In genomic region chr7:129898502-129899160, GRCh38 we compare ENCODE assay signal across 26 cellular contexts. TPM values are rescaled to one million over a fixed set of nuclear protein-coding genes. Genes with fewer than 3 reads are reported as not detected.
DNase-seq lines count a peak whose midpoint lies in the region; ATAC-seq and TF ChIP-seq lines count a peak whose summit lies in the region.
"Had no signal": no experiment of that assay in that cellular context is flagged by ENCODE, and none has a peak within 500 bp of the region (broad histone marks: within the 10 kb centered on the region; RNA-seq: fewer than 3 reads in every experiment).

No MANE protein-coding gene starts in this region.

- H3K27ac ChIP-seq in heart left ventricle (peak overlapping the region in 6 of 12 donors; percentile 1 to 30 (median 12)), right atrium auricular region (no peak overlapping the region)
- H3K27ac ChIP-seq: GM23248, left lung, right lobe of liver, vagina had no signal

- H3K36me3 ChIP-seq in heart left ventricle = peaks cover 0 to 36% (median 19%) of the 10 kb centered on the region in 9 donors
- H3K36me3 ChIP-seq in right atrium auricular region = no peaks in the 10 kb centered on the region
- H3K36me3 ChIP-seq: vagina had no signal

- H3K27me3 ChIP-seq in heart left ventricle = no peaks in the 10 kb centered on the region
- H3K27me3 ChIP-seq in right atrium auricular region = no peaks in the 10 kb centered on the region
- H3K27me3 ChIP-seq: left lung, MG63, right lobe of liver, vagina had no signal

- DNase-seq in heart left ventricle (no peak), right atrium auricular region (ENCODE audit: low spot score) (no peak), memory B cell (ENCODE audit: low spot score in 2 of 2) (no peak), cortex of kidney (lab: John Stamatoyannopoulos, UW) (no peak), midbrain (lab: John Stamatoyannopoulos, UW) (no peak), germinal center (ENCODE audit: low spot score) (no peak)
- DNase-seq: activated CD4-positive, alpha-beta T cell treated with anti-CD3 and anti-CD28 coated beads, Interleukin-2, amount 50 U/mL, for 4 hours; activated gamma-delta T cell treated with Interleukin-2 at 50 U/mL for 16 hours; amniotic stem cell; central memory CD4-positive, alpha-beta T cell; GM23248; left lung; MG63; NCI-H1436 treated with DMSO at 0.1 percent for 48 hours; NCI-H2171 treated with DMSO at 0.1 percent for 48 hours; NCI-H774; occipital lobe; right lobe of liver; SIG-M5; substantia nigra had no signal

- H3K4me3 Mint-ChIP-seq in activated T-helper 17 cell treated with anti-CD3 and anti-CD28 coated beads, Interleukin-2, amount 50 U/mL, for 72 hours = no peak overlapping the region
- no peak overlapping the region for H3K4me3 Mint-ChIP-seq in memory B cell
- H3K4me3 Mint-ChIP-seq: CD14-positive monocyte; IgD-negative memory B cell; T-helper 1 cell treated with Interleukin-12 subunit alpha and Interleukin-12 subunit beta and Interleukin-4 antibody, amounts not matched to agents 30 μg/mL and 1 μg/mL, for 36 hours had no signal

- H3K4me1 ChIP-seq in heart left ventricle (peaks cover 0 to 46% (median 33%) of the 10 kb centered on the region in 12 donors), right atrium auricular region (peaks cover 0 to 32% of the 10 kb centered on the region in 2 donors)
- H3K4me1 ChIP-seq: right lobe of liver had no signal

- H3K4me3 ChIP-seq in heart left ventricle (no peak overlapping the region), right atrium auricular region (no peak overlapping the region)
- H3K4me3 ChIP-seq: GM23248, left lung, MG63, right lobe of liver, vagina had no signal

- TF ChIP-seq CTCF in heart left ventricle (IDR thresholded peaks at IDR 0.05) (no peak), right atrium auricular region (IDR thresholded peaks at IDR 0.05) (no peak)

- H3K27ac Mint-ChIP-seq in activated T-helper 17 cell treated with anti-CD3 and anti-CD28 coated beads, Interleukin-2, amount 50 U/mL, for 72 hours = peak overlapping the region; percentile 51
- peak overlapping the region; percentile 45 for H3K27ac Mint-ChIP-seq in memory B cell
- H3K27ac Mint-ChIP-seq: CD14-positive monocyte; T-helper 1 cell treated with Interleukin-12 subunit alpha and Interleukin-12 subunit beta and Interleukin-4 antibody, amounts not matched to agents 30 μg/mL and 1 μg/mL, for 36 hours had no signal

- H3K4me1 Mint-ChIP-seq in activated T-helper 17 cell treated with anti-CD3 and anti-CD28 coated beads, Interleukin-2, amount 50 U/mL, for 72 hours = peaks cover 20% of the 10 kb centered on the region
- peaks cover 29% of the 10 kb centered on the region for H3K4me1 Mint-ChIP-seq in memory B cell

- whole genome bisulfite sequencing in heart left ventricle, 4 donors = 49 to 56% (median 54%) methylated on average over 5 of the region's 5 CpGs

- ATAC-seq in heart left ventricle (peak in 3 of 4 donors; percentile 27 to 42 (median 40)), memory B cell (ENCODE audit: low read depth) (no peak)
- ATAC-seq in activated T-helper 17 cell treated with anti-CD3 and anti-CD28 coated beads, Interleukin-2, amount 50 U/mL, for 72 hours (replicated peaks) = no peak
- ATAC-seq in activated CD4-positive, CD25-positive, alpha-beta regulatory T cell treated with anti-CD3 and anti-CD28 coated beads, Interleukin-2, amount 50 U/mL, for 24 hours = no peak
- ATAC-seq: left lung had no signal

- H3K9me3 ChIP-seq in heart left ventricle = no peaks in the 10 kb centered on the region
- no peaks in the 10 kb centered on the region for H3K9me3 ChIP-seq in right atrium auricular region
- H3K9me3 ChIP-seq: left lung, MG63, right lobe of liver, vagina had no signal

- H3K27me3 Mint-ChIP-seq in activated T-helper 17 cell treated with anti-CD3 and anti-CD28 coated beads, Interleukin-2, amount 50 U/mL, for 72 hours = no peaks in the 10 kb centered on the region
- H3K27me3 Mint-ChIP-seq in memory B cell = no peaks in the 10 kb centered on the region
- H3K27me3 Mint-ChIP-seq: IgD-negative memory B cell had no signal

- H3K9me3 Mint-ChIP-seq in activated T-helper 17 cell treated with anti-CD3 and anti-CD28 coated beads, Interleukin-2, amount 50 U/mL, for 72 hours = no peaks in the 10 kb centered on the region
- H3K9me3 Mint-ChIP-seq in memory B cell = no peaks in the 10 kb centered on the region
- H3K9me3 Mint-ChIP-seq: IgD-negative memory B cell; T-helper 1 cell treated with Interleukin-12 subunit alpha and Interleukin-12 subunit beta and Interleukin-4 antibody, amounts not matched to agents 30 μg/mL and 1 μg/mL, for 36 hours had no signal

- TF ChIP-seq POLR2A in heart left ventricle (IDR thresholded peaks at IDR 0.05) = no peak

- intact Hi-C loops in heart left ventricle (cut with DNase I) = no loop called here

- peaks cover 22% of the 10 kb centered on the region for H3K36me3 Mint-ChIP-seq in activated T-helper 17 cell treated with anti-CD3 and anti-CD28 coated beads, Interleukin-2, amount 50 U/mL, for 72 hours (ENCODE audit: low read depth)
- H3K36me3 Mint-ChIP-seq in memory B cell = peaks cover 9% of the 10 kb centered on the region

RNA-seq across cellular contexts. Expression of gene UBE2H, which starts 54.1 kb away (rescaled TPM):
- 100 to 1,000 TPM in 7 of 9 donors, 10 to 100 TPM in 2; 92.8 to 219 (median 130) TPM for total RNA-seq in heart left ventricle
- polyA plus RNA-seq in heart left ventricle = 10 to 100 TPM; 46.5 to 56.4 TPM
- 10 to 100 TPM; 72.6 to 81.8 TPM for total RNA-seq in right atrium auricular region
- 10 to 100 TPM; 27.8 to 54.0 TPM for total RNA-seq in activated T-helper 17 cell treated with anti-CD3 and anti-CD28 coated beads, Interleukin-2, amount 50 U/mL, for 72 hours

Comparison
In these comparisons a context has a peak if more than half of its experiments do, and no peak if none do; other contexts are left out.
1. ATAC-seq: peak in heart left ventricle (3 of 4); none in activated T-helper 17 cell treated with anti-CD3 and anti-CD28 coated beads, Interleukin-2, amount 50 U/mL, for 72 hours (single experiment), memory B cell (single experiment) and activated CD4-positive, CD25-positive, alpha-beta regulatory T cell treated with anti-CD3 and anti-CD28 coated beads, Interleukin-2, amount 50 U/mL, for 24 hours (0 of 2).